ENCODE assay signal across 11 cellular contexts in genomic region chr20:8860011-8860495, GRCh38.
DNase-seq lines count a peak whose midpoint lies in the region; ATAC-seq and TF ChIP-seq lines count a peak whose summit lies in the region.
"Had no signal": no experiment of that assay in that cellular context is flagged by ENCODE, and none has a peak within 500 bp of the region (broad histone marks: within the 10 kb centered on the region; RNA-seq: fewer than 3 reads in every experiment).

No MANE protein-coding gene starts in this region.

- intact Hi-C loops in posterior vena cava (cut with DNase I), result no loop called here

- no peak overlapping the region for H3K27ac Mint-ChIP-seq in glutamatergic neuron (ENCODE audit: unreplicated experiment)
- H3K27ac Mint-ChIP-seq: T-helper 2 cell treated with Interferon-gamma antibody and Interleukin-4, amounts not matched to agents 5 μg/mL and 100 μg/mL, for 36 hours had no signal

- H3K27ac ChIP-seq in RWPE2 (ENCODE audit: poor library complexity, severe bottlenecking) (peak overlapping the region; percentile 84), substantia nigra (ENCODE audit: low read depth, low read length, poor library complexity, severe bottlenecking) (no peak overlapping the region)
- H3K27ac ChIP-seq: dorsolateral prefrontal cortex had no signal

- ATAC-seq in HG02759 (IDR thresholded peaks at IDR 0.05; ENCODE audit: unreplicated experiment), result peak; percentile 69
- ATAC-seq in RWPE2 (ENCODE audit: low read depth), result peak; percentile 98
- no peak for ATAC-seq in HG02571 (IDR thresholded peaks at IDR 0.05; ENCODE audit: unreplicated experiment)

- H3K4me3 ChIP-seq in RWPE2 (ENCODE audit: severe bottlenecking), result no peak overlapping the region
- H3K4me3 ChIP-seq: dorsolateral prefrontal cortex had no signal

- no peaks in the 10 kb centered on the region for H3K36me3 ChIP-seq in RWPE2 (ENCODE audit: low read depth)

- no peaks in the 10 kb centered on the region for H3K9me3 Mint-ChIP-seq in glutamatergic neuron (ENCODE audit: unreplicated experiment)
- H3K9me3 Mint-ChIP-seq: T-helper 2 cell treated with Interferon-gamma antibody and Interleukin-4, amounts not matched to agents 5 μg/mL and 100 μg/mL, for 36 hours had no signal

- DNase-seq in GM03348 (ENCODE audit: low spot score), result peak; percentile 52
- no peak for DNase-seq in RWPE2 (ENCODE audit: low spot score)
- peak; percentile 97 for DNase-seq in iris pigment epithelial cell (ENCODE audit: low read depth)
- no peak for DNase-seq in glutamatergic neuron
- no peak for DNase-seq in substantia nigra (lab: John Stamatoyannopoulos, UW)
- no peak for DNase-seq in posterior vena cava (ENCODE audit: low spot score)
- DNase-seq: dorsolateral prefrontal cortex, NCI-H526 had no signal

- TF ChIP-seq CTCF in RWPE2 (IDR thresholded peaks at IDR 0.05; ENCODE audit: poor library complexity, severe bottlenecking), result no peak
- TF ChIP-seq CTCF in glutamatergic neuron (IDR thresholded peaks at IDR 0.05; ENCODE audit: partially characterized antibody, unreplicated experiment), result no peak

- peaks cover 2% of the 10 kb centered on the region for H3K27me3 Mint-ChIP-seq in glutamatergic neuron (ENCODE audit: unreplicated experiment)

- no peaks in the 10 kb centered on the region for H3K4me1 Mint-ChIP-seq in glutamatergic neuron (ENCODE audit: low read depth, unreplicated experiment)

- H3K27me3 ChIP-seq in RWPE2 (ENCODE audit: insufficient read depth, poor library complexity, severe bottlenecking), result no peaks in the 10 kb centered on the region

- H3K36me3 Mint-ChIP-seq in glutamatergic neuron (ENCODE audit: unreplicated experiment), result no peaks in the 10 kb centered on the region

- no peak overlapping the region for H3K4me3 Mint-ChIP-seq in glutamatergic neuron (ENCODE audit: unreplicated experiment)
- H3K4me3 Mint-ChIP-seq: T-helper 2 cell treated with Interferon-gamma antibody and Interleukin-4, amounts not matched to agents 5 μg/mL and 100 μg/mL, for 36 hours had no signal

- peaks cover 20% of the 10 kb centered on the region for H3K4me1 ChIP-seq in RWPE2 (ENCODE audit: insufficient read depth, poor library complexity, severe bottlenecking)

- H3K9me3 ChIP-seq in RWPE2 (ENCODE audit: severe bottlenecking), result no peaks in the 10 kb centered on the region

Comparison
In these comparisons a context has a peak if more than half of its experiments do, and no peak if none do; other contexts are left out.
1. DNase-seq: peak in GM03348 (single experiment) and iris pigment epithelial cell (single experiment); none in RWPE2 (single experiment), glutamatergic neuron (single experiment), substantia nigra (0 of 49) and posterior vena cava (single experiment).